In genomic region chr11:90222152-90222458, GRCh38 we compare ENCODE assay signal across 8 cellular contexts. TPM values are rescaled to one million over a fixed set of nuclear protein-coding genes. Genes with fewer than 3 reads are reported as not detected.
A peak's percentile ranks its signal among the peaks of the same experiment; 100 is the strongest.
DNase-seq lines count a peak whose midpoint lies in the region; ATAC-seq and TF ChIP-seq lines count a peak whose summit lies in the region.

No MANE protein-coding gene starts in this region.

- no peak for TF ChIP-seq CTCF in endodermal cell (conservative IDR thresholded peaks at IDR 0.05)

- H3K27me3 ChIP-seq in endodermal cell (ENCODE audit: control insufficient read depth, insufficient read depth, low read length, poor library complexity, severe bottlenecking) (no peaks in the 10 kb centered on the region), neuronal stem cell (ENCODE audit: control insufficient read depth in 3 of 3, insufficient read depth in 3 of 3, low read depth in 1 of 3, low read length in 3 of 3) (no peaks in the 10 kb centered on the region)

- H3K9me3 Mint-ChIP-seq in endodermal cell = peaks cover 16% of the 10 kb centered on the region

- H3K18ac ChIP-seq in neuronal stem cell (ENCODE audit: low read length) = no peak overlapping the region

- WGBS in endodermal cell (ENCODE audit: insufficient coverage in 1 of 2, insufficient read length in 1 of 2), 2 experiments = 0% methylated on average over 8 to 11 of the region's 11 CpGs
- WGBS in neuronal stem cell (ENCODE audit: extremely low coverage in 2 of 2, insufficient read length in 2 of 2, insufficient replicate concordance in 1 of 2), 2 donors = no CpG with 5 or more reads among the region's 11 CpGs

- H4K91ac ChIP-seq in neuronal stem cell (ENCODE audit: low read depth, low read length, poor library complexity) = no peak overlapping the region

- H3K27me3 Mint-ChIP-seq in endodermal cell (ENCODE audit: insufficient read depth) = no peaks in the 10 kb centered on the region

- peak overlapping the region; percentile 92 for H3K4me3 Mint-ChIP-seq in endodermal cell

- H3K27ac Mint-ChIP-seq in endodermal cell = peak overlapping the region; percentile 97

- no peak overlapping the region for H3K23ac ChIP-seq in neuronal stem cell (ENCODE audit: low read depth, low read length, poor library complexity)

- peaks cover 25% of the 10 kb centered on the region for H3K4me1 Mint-ChIP-seq in endodermal cell

- H3K27ac ChIP-seq in endodermal cell (ENCODE audit: low read depth, low read length) (peak overlapping the region; percentile 86), neuronal stem cell (replicated peaks; ENCODE audit: low read length) (no peak overlapping the region)

- H3K9me3 ChIP-seq in endodermal cell (ENCODE audit: control insufficient read depth, low read length) (peaks cover 21% of the 10 kb centered on the region), neuronal stem cell (replicated peaks in 1 of 2; ENCODE audit: control insufficient read depth in 2 of 2, insufficient read depth in 1 of 2, low read depth in 1 of 2, low read length in 2 of 2) (no peaks in the 10 kb centered on the region)

- H3K9ac ChIP-seq in endodermal cell (ENCODE audit: extremely low read depth, low read length, poor library complexity, severe bottlenecking) (peak overlapping the region; percentile 76), neuronal stem cell (ENCODE audit: low read depth, low read length, poor library complexity) (peak overlapping the region; percentile 91)

- ATAC-seq in GM19463 (IDR thresholded peaks at IDR 0.05; ENCODE audit: unreplicated experiment) = peak; percentile 6
- ATAC-seq in HG03442 (IDR thresholded peaks at IDR 0.05; ENCODE audit: unreplicated experiment) = no peak
- no peak for ATAC-seq in GM18505 (IDR thresholded peaks at IDR 0.05; ENCODE audit: unreplicated experiment)

- H3K4me3 ChIP-seq in endodermal cell (ENCODE audit: low read length) = peak overlapping the region; percentile 93
- H3K4me3 ChIP-seq in neuronal stem cell (ENCODE audit: low read length in 2 of 2) = peak overlapping the region; percentile 71 to 90

- no peak overlapping the region for H2AK5ac ChIP-seq in neuronal stem cell (ENCODE audit: low read depth, low read length)

- H2BK120ac ChIP-seq in neuronal stem cell (ENCODE audit: low read depth, low read length) = no peak overlapping the region

- H3K4ac ChIP-seq in neuronal stem cell (ENCODE audit: low read length) = no peak overlapping the region

- peak overlapping the region; percentile 92 for H2AFZ ChIP-seq in neuronal stem cell (ENCODE audit: low read length)

- no peak overlapping the region for H2BK12ac ChIP-seq in neuronal stem cell (ENCODE audit: low read length)

- no peak overlapping the region for H3K14ac ChIP-seq in neuronal stem cell (ENCODE audit: low read length)

- peaks cover 22% of the 10 kb centered on the region for H3K36me3 Mint-ChIP-seq in endodermal cell (ENCODE audit: low read depth)

- DNase-seq in NAMALWA (ENCODE audit: low spot score) (peak; percentile 51), endodermal cell (no peak), neuronal stem cell (ENCODE audit: low spot score) (no peak), DMS 273 treated with DMSO at 0.1 percent for 48 hours (lab: John Stamatoyannopoulos, UW) (no peak), hippocampal formation (lab: John Stamatoyannopoulos, UW) (no peak)

- H2BK15ac ChIP-seq in neuronal stem cell (ENCODE audit: low read length) = no peak overlapping the region

- H4K8ac ChIP-seq in neuronal stem cell (ENCODE audit: low read depth, low read length) = no peak overlapping the region

- peaks cover 4% of the 10 kb centered on the region for H3K4me1 ChIP-seq in endodermal cell (ENCODE audit: control insufficient read depth, insufficient read depth, low read length)
- peaks cover 0 to 2% of the 10 kb centered on the region in 2 donors for H3K4me1 ChIP-seq in neuronal stem cell (ENCODE audit: control insufficient read depth in 2 of 2, insufficient read depth in 1 of 2, low read depth in 1 of 2, low read length in 2 of 2)

- H3K79me1 ChIP-seq in neuronal stem cell (ENCODE audit: low read depth, low read length) = no peaks in the 10 kb centered on the region

- H2BK5ac ChIP-seq in neuronal stem cell (ENCODE audit: low read length) = no peak overlapping the region

- peaks cover 20% of the 10 kb centered on the region for H3K36me3 ChIP-seq in endodermal cell (ENCODE audit: control insufficient read depth, insufficient read depth, low read length)
- peaks cover 0 to 5% of the 10 kb centered on the region in 2 donors for H3K36me3 ChIP-seq in neuronal stem cell (replicated peaks in 1 of 2; ENCODE audit: control insufficient read depth in 2 of 2, insufficient read depth in 2 of 2, low read length in 2 of 2)

- no peak for TF ChIP-seq POLR2A in GM18505 (IDR thresholded peaks at IDR 0.05; ENCODE audit: borderline replicate concordance, extremely low read depth, insufficient read depth, insufficient read length)

- peak overlapping the region; percentile 83 for H3K4me2 ChIP-seq in neuronal stem cell (ENCODE audit: insufficient read depth, low read length, poor library complexity, severe bottlenecking)

RNA-seq across cellular contexts. Expression of gene CHORDC1, which starts 0.7 kb away (rescaled TPM):
- 10 to 100 TPM; 54.6 to 56.9 TPM for total RNA-seq in endodermal cell
- 41.2 TPM for polyA plus RNA-seq in endodermal cell (2013, experiment 1 of 2)
- polyA plus RNA-seq in endodermal cell (2013, experiment 2 of 2) = 35.7 TPM
- 45.9 TPM for polyA plus RNA-seq in neuronal stem cell (2013, experiment 1 of 2)
- polyA plus RNA-seq in neuronal stem cell (2013, experiment 2 of 2) = 47.2 TPM
